Comparison of ENCODE assay signal across 14 cellular contexts in genomic region chr21:41763398-41763931, GRCh38. TPM values are rescaled to one million over a fixed set of nuclear protein-coding genes. Genes with fewer than 3 reads are reported as not detected.
DNase-seq lines count a peak whose midpoint lies in the region; ATAC-seq and FAIRE-seq lines count a peak whose summit lies in the region.
"Had no signal": no experiment of that assay in that cellular context is flagged by ENCODE, and none has a peak within 500 bp of the region (broad histone marks: within the 10 kb centered on the region; RNA-seq: fewer than 3 reads in every experiment).

No MANE protein-coding gene starts in this region.

- peak overlapping the region; percentile 14 for H3K4me3 ChIP-seq in thymus (ENCODE audit: low read length)
- H3K4me3 ChIP-seq: dorsolateral prefrontal cortex, heart left ventricle had no signal

- peak; percentile 86 for FAIRE-seq in islet of Langerhans (lab: Jason Lieb, UNC)

- peaks cover 3% of the 10 kb centered on the region for H3K36me3 ChIP-seq in thymus (ENCODE audit: control insufficient read depth, insufficient read depth)
- H3K36me3 ChIP-seq: heart left ventricle had no signal

- peak overlapping the region; percentile 42 for H3K27ac ChIP-seq in thymus (ENCODE audit: low read depth)
- H3K27ac ChIP-seq: dorsolateral prefrontal cortex, heart left ventricle had no signal

- H3K4me1 ChIP-seq in thymus (ENCODE audit: control insufficient read depth, insufficient read depth, low read length): peaks cover 49% of the 10 kb centered on the region

- peak; percentile 67 for DNase-seq in NCI-H1417 treated with DMSO at 0.1 percent for 48 hours (lab: John Stamatoyannopoulos, UW)
- DNase-seq in astrocyte of the hippocampus (ENCODE audit: low read depth, low spot score): peak; percentile 46
- no peak for DNase-seq in NCI-H1694 treated with DMSO at 0.1 percent for 48 hours (lab: John Stamatoyannopoulos, UW)
- DNase-seq: CD8-positive, alpha-beta T cell; dorsolateral prefrontal cortex; heart left ventricle; NCI-H1105 treated with DMSO at 0.1 percent for 48 hours; stimulated activated CD4-positive, alpha-beta T cell treated with anti-CD3 and anti-CD28 coated beads, Interleukin-4, amount 100 ng/mL, for 1 hour; stimulated activated naive CD8-positive, alpha-beta T cell treated with anti-CD3 and anti-CD28 coated beads, Interleukin-15, amount 100 ng/mL, for 72 hours; T1000 had no signal

- ATAC-seq in GM19452 (IDR thresholded peaks at IDR 0.05; ENCODE audit: unreplicated experiment) (no peak), HG02610 (IDR thresholded peaks at IDR 0.05; ENCODE audit: unreplicated experiment) (no peak)
- ATAC-seq: CD8-positive, alpha-beta T cell; heart left ventricle; stimulated activated naive CD8-positive, alpha-beta T cell treated with anti-CD3 and anti-CD28 coated beads, Interleukin-15, amount 100 ng/mL, for 72 hours had no signal

- H3K9me3 ChIP-seq in thymus (ENCODE audit: control insufficient read depth): peaks cover 2% of the 10 kb centered on the region
- H3K9me3 ChIP-seq: heart left ventricle had no signal

- WGBS in thymus: 39% methylated on average over 21 of the region's 21 CpGs

- H3K27me3 ChIP-seq in thymus (ENCODE audit: control insufficient read depth, insufficient read depth): peaks cover 38% of the 10 kb centered on the region

RNA-seq across cellular contexts. Expression of gene RIPK4, which starts 3.4 kb away (rescaled TPM):
- polyA plus RNA-seq in thymus: 9.3 TPM
